ENCODE assay signal across 28 cellular contexts in the genomic region with DNA sequence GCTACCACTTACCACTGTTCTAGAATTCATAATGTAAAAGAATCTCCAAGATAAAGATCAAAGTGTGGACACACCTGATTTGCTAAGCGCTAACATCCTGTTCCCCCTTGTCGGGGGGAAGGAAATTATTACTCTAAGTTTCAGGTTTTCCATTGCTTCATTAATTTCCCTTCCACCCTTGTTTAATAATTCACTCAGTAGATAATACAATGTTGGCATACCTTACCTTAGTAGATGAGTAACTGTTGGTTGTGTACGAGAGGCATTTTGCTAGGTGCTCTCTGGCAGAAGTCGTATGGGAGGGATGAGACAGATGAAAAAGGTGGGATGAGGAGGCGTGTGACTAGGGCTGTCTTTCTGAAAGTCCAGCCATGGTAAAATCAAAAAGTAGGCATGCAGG.
DNase-seq lines count a peak whose midpoint lies in the region; ATAC-seq and TF ChIP-seq lines count a peak whose summit lies in the region.
"Had no signal": no experiment of that assay in that cellular context is flagged by ENCODE, and none has a peak within 500 bp of the region (broad histone marks: within the 10 kb centered on the region; RNA-seq: fewer than 3 reads in every experiment).

No MANE protein-coding gene starts in this region.

- H4K20me1 ChIP-seq in hepatocyte (ENCODE audit: insufficient read depth, poor library complexity, severe bottlenecking): no peaks in the 10 kb centered on the region

- H3K27me3 Mint-ChIP-seq in nephron (ENCODE audit: low read depth): no peaks in the 10 kb centered on the region
- no peaks in the 10 kb centered on the region for H3K27me3 Mint-ChIP-seq in activated T-cell treated with anti-CD3 and anti-CD28 coated beads, Interleukin-2, amount 50 U/mL, for 24 hours

- peak; percentile 42 for DNase-seq in LoVo (ENCODE audit: low spot score)
- peak; percentile 4 for DNase-seq in hepatocyte (ENCODE audit: low spot score)
- DNase-seq in activated T-cell treated with anti-CD3 and anti-CD28 coated beads, Interleukin-2, amount 50 U/mL, for 24 hours: no peak
- no peak for DNase-seq in T-helper 2 cell
- no peak for DNase-seq in stimulated activated CD4-positive, alpha-beta T cell treated with anti-CD3 and anti-CD28 coated beads, Interleukin-12 subunit alpha, Interleukin-12 subunit beta, amount 100 ng/mL, for 4 hours
- DNase-seq: Caco-2; CD8-positive, alpha-beta T cell; DMS79 treated with DMSO at 0.1 percent for 48 hours; GF-D8; Karpas-422; MV-4-11; NCI-H1105; NCI-H146; NCI-H1930; NCI-H2107; NCI-H446; NCI-H524 treated with DMSO at 0.1 percent for 48 hours; NCI-H82; NK-92 treated with Interleukin-12 subunit alpha and Interleukin-12 subunit beta, amount 100 ng/mL, for 24 hours; PC-3; SJCRH30 had no signal

- no peaks in the 10 kb centered on the region for H3K9me3 Mint-ChIP-seq in nephron
- H3K9me3 Mint-ChIP-seq in activated T-cell treated with anti-CD3 and anti-CD28 coated beads, Interleukin-2, amount 50 U/mL, for 24 hours: peaks cover 11% of the 10 kb centered on the region

- H3K36me3 Mint-ChIP-seq in nephron (ENCODE audit: low read depth): peaks cover 3% of the 10 kb centered on the region
- no peaks in the 10 kb centered on the region for H3K36me3 Mint-ChIP-seq in activated T-cell treated with anti-CD3 and anti-CD28 coated beads, Interleukin-2, amount 50 U/mL, for 24 hours (ENCODE audit: low read depth)
- H3K36me3 Mint-ChIP-seq: CD8-positive, alpha-beta T cell had no signal

- H3K27ac Mint-ChIP-seq in nephron: peak overlapping the region; percentile 29 to 83 (median 76)
- H3K27ac Mint-ChIP-seq in activated T-cell treated with anti-CD3 and anti-CD28 coated beads, Interleukin-2, amount 50 U/mL, for 24 hours: no peak overlapping the region
- H3K27ac Mint-ChIP-seq: CD8-positive, alpha-beta T cell had no signal

- H3K79me2 ChIP-seq in hepatocyte: no peaks in the 10 kb centered on the region

- no peaks in the 10 kb centered on the region for H3K9me2 ChIP-seq in hepatocyte (replicated peaks; ENCODE audit: insufficient read depth)

- H3K36me3 ChIP-seq in hepatocyte (replicated peaks; ENCODE audit: insufficient read depth, low read depth): no peaks in the 10 kb centered on the region
- H3K36me3 ChIP-seq: SJCRH30 had no signal

- H3K27ac ChIP-seq in hepatocyte: no peak overlapping the region
- H3K27ac ChIP-seq: A549, C4-2B, SJCRH30 had no signal

- H3K4me3 Mint-ChIP-seq in nephron: no peak overlapping the region
- no peak overlapping the region for H3K4me3 Mint-ChIP-seq in activated T-cell treated with anti-CD3 and anti-CD28 coated beads, Interleukin-2, amount 50 U/mL, for 24 hours
- H3K4me3 Mint-ChIP-seq: CD8-positive, alpha-beta T cell had no signal

- H3K4me1 Mint-ChIP-seq in nephron: peaks cover under 1% of the 10 kb centered on the region
- H3K4me1 Mint-ChIP-seq in activated T-cell treated with anti-CD3 and anti-CD28 coated beads, Interleukin-2, amount 50 U/mL, for 24 hours (ENCODE audit: low read depth): no peaks in the 10 kb centered on the region

- no peak overlapping the region for H2AFZ ChIP-seq in hepatocyte

- no peak overlapping the region for H3K4me2 ChIP-seq in hepatocyte
- H3K4me2 ChIP-seq: A549 had no signal

- no peaks in the 10 kb centered on the region for H3K27me3 ChIP-seq in hepatocyte
- H3K27me3 ChIP-seq: SJCRH30 had no signal

- H3K4me3 ChIP-seq in hepatocyte: no peak overlapping the region
- H3K4me3 ChIP-seq: A549, SJCRH30 had no signal

- WGBS in hepatocyte (ENCODE audit: low lambda C conversion rate, missing lambda C conversion rate): 60% methylated on average over 5 of the region's 5 CpGs

- no peaks in the 10 kb centered on the region for H3K9me3 ChIP-seq in hepatocyte (ENCODE audit: low read depth)
- H3K9me3 ChIP-seq: Caco-2 had no signal

- H3K4me1 ChIP-seq in hepatocyte (ENCODE audit: insufficient read depth): no peaks in the 10 kb centered on the region
- H3K4me1 ChIP-seq: A549, Caco-2, SJCRH30 had no signal

- no peak for ATAC-seq in HG03354 (IDR thresholded peaks at IDR 0.05; ENCODE audit: poor library complexity, severe bottlenecking, unreplicated experiment)
- ATAC-seq: A549; CD8-positive, alpha-beta T cell; HepG2; PC-3; Right ventricle myocardium inferior; SK-N-SH treated with all-trans-retinoic acid at 6 μM for 48 hours had no signal

- no peak for TF ChIP-seq CTCF in hepatocyte (IDR thresholded peaks at IDR 0.05; ENCODE audit: poor library complexity)
- TF ChIP-seq CTCF in nephron (IDR thresholded peaks at IDR 0.05; ENCODE audit: unreplicated experiment in 3 of 3): no peak

Comparison
In these comparisons a context has a peak if more than half of its experiments do, and no peak if none do; other contexts are left out.
1. DNase-seq: peak in LoVo (single experiment) and hepatocyte (single experiment); none in activated T-cell treated with anti-CD3 and anti-CD28 coated beads, Interleukin-2, amount 50 U/mL, for 24 hours (single experiment), T-helper 2 cell (0 of 5) and stimulated activated CD4-positive, alpha-beta T cell treated with anti-CD3 and anti-CD28 coated beads, Interleukin-12 subunit alpha, Interleukin-12 subunit beta, amount 100 ng/mL, for 4 hours (single experiment).